Comparison of ENCODE assay signal across 11 cellular contexts in the genomic region with DNA sequence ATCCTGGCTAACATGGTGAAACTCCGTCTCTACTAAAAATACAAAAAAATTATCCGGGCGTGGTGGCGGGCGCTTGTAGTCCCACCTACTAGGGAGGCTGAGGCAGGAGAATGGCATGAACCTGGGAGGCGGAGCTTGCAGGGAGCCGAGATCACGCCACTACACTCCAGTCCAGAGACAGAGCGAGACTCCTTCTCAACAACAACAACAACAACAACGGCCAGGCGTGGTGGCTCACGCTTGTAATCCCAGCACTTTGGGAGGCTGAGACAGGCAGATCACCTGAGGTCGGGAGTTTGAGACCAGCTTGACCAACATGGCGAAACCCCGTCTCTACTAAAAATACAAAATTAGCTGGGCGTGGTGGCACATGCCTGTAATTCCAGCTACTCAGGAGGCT. TPM values are rescaled to one million over a fixed set of nuclear protein-coding genes. Genes with fewer than 3 reads are reported as not detected.
DNase-seq lines count a peak whose midpoint lies in the region; ATAC-seq and TF ChIP-seq lines count a peak whose summit lies in the region.
"Not testable (repeated sequence)": the region's sequence is repeated elsewhere in the genome, so short reads cannot be mapped to it uniquely, and the experiment has no call there.
"Had no signal": no experiment of that assay in that cellular context is flagged by ENCODE, and none has a peak within 500 bp of the region (broad histone marks: within the 10 kb centered on the region; RNA-seq: fewer than 3 reads in every experiment).

No MANE protein-coding gene starts in this region.

- H3K36me3 Mint-ChIP-seq in activated CD4-positive, alpha-beta T cell treated with anti-CD3 and anti-CD28 coated beads, Interleukin-2, amount 10 ng/mL, durations not matched to agents 24 days and 14 days (ENCODE audit: low read depth) = peaks cover 12% of the 10 kb centered on the region
- H3K36me3 Mint-ChIP-seq in activated naive CD4-positive, alpha-beta T cell treated with anti-CD3 and anti-CD28 coated beads, Interleukin-2, amount 50 U/mL, for 24 hours; osteocyte (ENCODE audit: unreplicated experiment): not testable (repeated sequence)
- H3K36me3 Mint-ChIP-seq in dendritic cell treated with granulocyte-macrophage colony-stimulating factor and Interleukin-4, amounts not matched to agents 40 ng/mL and 50 ng/mL, for 4 days (ENCODE audit: low read depth) = peaks cover 64% of the 10 kb centered on the region

- H3K4me1 ChIP-seq in ACC112 (ENCODE audit: control insufficient read depth, insufficient read depth, low read length, unreplicated experiment) = peaks cover 60% of the 10 kb centered on the region
- peaks cover 12 to 83% of the 10 kb centered on the region in 2 donors for H3K4me1 ChIP-seq in left lung

- ATAC-seq in left lung; stimulated activated naive CD8-positive, alpha-beta T cell treated with anti-CD3 and anti-CD28 coated beads, Interleukin-15, amount 100 ng/mL, for 72 hours: not testable (repeated sequence)

- H3K27ac Mint-ChIP-seq in activated CD4-positive, alpha-beta T cell treated with anti-CD3 and anti-CD28 coated beads, Interleukin-2, amount 10 ng/mL, durations not matched to agents 24 days and 14 days = peak overlapping the region; percentile 98
- H3K27ac Mint-ChIP-seq in activated naive CD4-positive, alpha-beta T cell treated with anti-CD3 and anti-CD28 coated beads, Interleukin-2, amount 50 U/mL, for 24 hours = peak overlapping the region; percentile 30
- H3K27ac Mint-ChIP-seq in dendritic cell treated with granulocyte-macrophage colony-stimulating factor and Interleukin-4, amounts not matched to agents 40 ng/mL and 50 ng/mL, for 4 days = peak overlapping the region; percentile 90
- H3K27ac Mint-ChIP-seq in osteocyte (ENCODE audit: unreplicated experiment) = peak overlapping the region; percentile 47
- not testable (repeated sequence) for H3K27ac Mint-ChIP-seq in stimulated activated naive CD8-positive, alpha-beta T cell treated with anti-CD3 and anti-CD28 coated beads, Interleukin-15, amount 100 ng/mL, for 72 hours

- not testable (repeated sequence) for H2AFZ ChIP-seq in ACC112 (ENCODE audit: low read length, unreplicated experiment)

- peaks cover 63% of the 10 kb centered on the region for H3K4me1 Mint-ChIP-seq in activated CD4-positive, alpha-beta T cell treated with anti-CD3 and anti-CD28 coated beads, Interleukin-2, amount 10 ng/mL, durations not matched to agents 24 days and 14 days
- H3K4me1 Mint-ChIP-seq in activated naive CD4-positive, alpha-beta T cell treated with anti-CD3 and anti-CD28 coated beads, Interleukin-2, amount 50 U/mL, for 24 hours = peaks cover 72% of the 10 kb centered on the region
- H3K4me1 Mint-ChIP-seq in dendritic cell treated with granulocyte-macrophage colony-stimulating factor and Interleukin-4, amounts not matched to agents 40 ng/mL and 50 ng/mL, for 4 days (ENCODE audit: low read depth) = peaks cover 83% of the 10 kb centered on the region
- H3K4me1 Mint-ChIP-seq in osteocyte (ENCODE audit: unreplicated experiment) = peaks cover 55% of the 10 kb centered on the region
- H3K4me1 Mint-ChIP-seq in stimulated activated naive CD8-positive, alpha-beta T cell treated with anti-CD3 and anti-CD28 coated beads, Interleukin-15, amount 100 ng/mL, for 72 hours = peaks cover 74% of the 10 kb centered on the region

- H3K9me3 Mint-ChIP-seq in activated CD4-positive, alpha-beta T cell treated with anti-CD3 and anti-CD28 coated beads, Interleukin-2, amount 10 ng/mL, durations not matched to agents 24 days and 14 days; activated naive CD4-positive, alpha-beta T cell treated with anti-CD3 and anti-CD28 coated beads, Interleukin-2, amount 50 U/mL, for 24 hours; dendritic cell treated with granulocyte-macrophage colony-stimulating factor and Interleukin-4, amounts not matched to agents 40 ng/mL and 50 ng/mL, for 4 days; osteocyte (ENCODE audit: unreplicated experiment); stimulated activated naive CD8-positive, alpha-beta T cell treated with anti-CD3 and anti-CD28 coated beads, Interleukin-15, amount 100 ng/mL, for 72 hours: not testable (repeated sequence)

- H3K27ac ChIP-seq in ACC112 (ENCODE audit: low read depth, low read length) = peak overlapping the region; percentile 96; the same call in 1 of the 2 replicates
- H3K27ac ChIP-seq in HL-60 (replicated peaks) = peak overlapping the region; percentile 88
- H3K27ac ChIP-seq in left lung = peak overlapping the region; percentile 13 to 87

- H3K9me3 ChIP-seq in left lung = not testable (repeated sequence)

- not testable (repeated sequence) for H3K36me3 ChIP-seq in ACC112 (ENCODE audit: insufficient read depth, low read length)
- peaks cover 0 to 15% of the 10 kb centered on the region in 2 donors for H3K36me3 ChIP-seq in left lung

- not testable (repeated sequence) for H3K27me3 Mint-ChIP-seq in activated CD4-positive, alpha-beta T cell treated with anti-CD3 and anti-CD28 coated beads, Interleukin-2, amount 10 ng/mL, durations not matched to agents 24 days and 14 days; activated naive CD4-positive, alpha-beta T cell treated with anti-CD3 and anti-CD28 coated beads, Interleukin-2, amount 50 U/mL, for 24 hours; dendritic cell treated with granulocyte-macrophage colony-stimulating factor and Interleukin-4, amounts not matched to agents 40 ng/mL and 50 ng/mL, for 4 days; osteocyte (ENCODE audit: unreplicated experiment); stimulated activated naive CD8-positive, alpha-beta T cell treated with anti-CD3 and anti-CD28 coated beads, Interleukin-15, amount 100 ng/mL, for 72 hours

- not testable (repeated sequence) for TF ChIP-seq CTCF in HL-60 (IDR thresholded peaks at IDR 0.05; ENCODE audit: insufficient read depth, low read length); left lung (IDR thresholded peaks at IDR 0.05); osteocyte (IDR thresholded peaks at IDR 0.05)

- not testable (repeated sequence) for H3K4me3 ChIP-seq in ACC112 (ENCODE audit: low read depth, low read length)
- peak overlapping the region; percentile 4; the same call in 1 of the 2 replicates for H3K4me3 ChIP-seq in HL-60 (replicated peaks; ENCODE audit: insufficient read depth, low read length)
- peak overlapping the region in 1 of 2 donors; percentile 82 for H3K4me3 ChIP-seq in left lung

- H3K4me3 Mint-ChIP-seq in activated CD4-positive, alpha-beta T cell treated with anti-CD3 and anti-CD28 coated beads, Interleukin-2, amount 10 ng/mL, durations not matched to agents 24 days and 14 days = peak overlapping the region; percentile 59
- H3K4me3 Mint-ChIP-seq in activated naive CD4-positive, alpha-beta T cell treated with anti-CD3 and anti-CD28 coated beads, Interleukin-2, amount 50 U/mL, for 24 hours = peak overlapping the region; percentile 79
- peak overlapping the region; percentile 73 for H3K4me3 Mint-ChIP-seq in dendritic cell treated with granulocyte-macrophage colony-stimulating factor and Interleukin-4, amounts not matched to agents 40 ng/mL and 50 ng/mL, for 4 days
- not testable (repeated sequence) for H3K4me3 Mint-ChIP-seq in osteocyte (ENCODE audit: unreplicated experiment)
- H3K4me3 Mint-ChIP-seq in stimulated activated naive CD8-positive, alpha-beta T cell treated with anti-CD3 and anti-CD28 coated beads, Interleukin-15, amount 100 ng/mL, for 72 hours = peak overlapping the region; percentile 53 to 60

- not testable (repeated sequence) for DNase-seq in HL-60 (ENCODE audit: low read depth in 1 of 2, low spot score in 1 of 2); activated CD4-positive, alpha-beta T cell treated with anti-CD3 and anti-CD28 coated beads, Interleukin-2, amount 10 ng/mL, durations not matched to agents 24 days and 14 days; left lung; osteocyte (ENCODE audit: extremely low spot score, unreplicated experiment); stimulated activated naive CD8-positive, alpha-beta T cell treated with anti-CD3 and anti-CD28 coated beads, Interleukin-15, amount 100 ng/mL, for 72 hours

- H3K27me3 ChIP-seq in ACC112 (ENCODE audit: insufficient read depth, low read length); HL-60 (ENCODE audit: insufficient read depth, poor library complexity, severe bottlenecking); left lung: not testable (repeated sequence)

- H3K79me2 ChIP-seq in ACC112 (ENCODE audit: control insufficient read depth, insufficient read depth, low read length, unreplicated experiment) = peaks cover 95% of the 10 kb centered on the region

- intact Hi-C loops in activated CD4-positive, alpha-beta T cell treated with anti-CD3 and anti-CD28 coated beads, Interleukin-2, amount 10 ng/mL, durations not matched to agents 24 days and 14 days (cut with micrococcal nuclease) = loop anchor here (10.0 kb wide), 1 partner anchor 570 kb away; a partner anchor contains a TSS
- intact Hi-C loops in dendritic cell treated with granulocyte-macrophage colony-stimulating factor and Interleukin-4, amounts not matched to agents 40 ng/mL and 50 ng/mL, for 4 days (cut with micrococcal nuclease) = loop anchor here (5.0 kb wide), 1 partner anchor 83 kb away; a partner anchor contains a TSS
- intact Hi-C loops in left lung (cut with DNase I) = not testable (repeated sequence)

RNA-seq across cellular contexts. Expression of a gene that starts 4.4 kb away (rescaled TPM):
- total RNA-seq in activated CD4-positive, alpha-beta T cell treated with anti-CD3 and anti-CD28 coated beads, Interleukin-2, amount 10 ng/mL, durations not matched to agents 24 days and 14 days = 43.9 and 48.0 TPM in 2 replicates
- total RNA-seq in left lung (100 to 1,000 TPM in 1 of 2 donors, 10 to 100 TPM in 1; 76.4 to 142 TPM), osteocyte (98.4 and 100 TPM in 2 replicates)

RNA-seq across cellular contexts. Expression of a gene that starts 30.1 kb away (rescaled TPM):
- total RNA-seq in activated CD4-positive, alpha-beta T cell treated with anti-CD3 and anti-CD28 coated beads, Interleukin-2, amount 10 ng/mL, durations not matched to agents 24 days and 14 days = 0.84 and 1.2 TPM in 2 replicates
- total RNA-seq in left lung (10 to 100 TPM; 18.1 to 19.0 TPM), osteocyte (12.3 and 12.7 TPM in 2 replicates)

RNA-seq across cellular contexts. Expression of a gene that starts 50.4 kb away (rescaled TPM):
- total RNA-seq in activated CD4-positive, alpha-beta T cell treated with anti-CD3 and anti-CD28 coated beads, Interleukin-2, amount 10 ng/mL, durations not matched to agents 24 days and 14 days = 1.5 TPM in 2 replicates
- total RNA-seq in left lung (10 to 100 TPM in 1 of 2 donors, under 1 TPM in 1; 0.99 to 10.3 TPM), osteocyte (not detected in 2 replicates)
- total RNA-seq: Caco-2, left ventricle myocardium superior, pulmonary artery endothelial cell had no signal

RNA-seq across cellular contexts. Expression of a gene that starts 58.8 kb away (rescaled TPM):
- total RNA-seq in activated CD4-positive, alpha-beta T cell treated with anti-CD3 and anti-CD28 coated beads, Interleukin-2, amount 10 ng/mL, durations not matched to agents 24 days and 14 days = 4.8 and 5.5 TPM in 2 replicates
- 1 to 10 TPM in 1 of 2 donors, under 1 TPM in 1; 0.47 to 1.4 TPM for total RNA-seq in left lung
- total RNA-seq in osteocyte = not detected in 2 replicates
- total RNA-seq: Caco-2, left ventricle myocardium superior, pulmonary artery endothelial cell had no signal
